Comparison of ENCODE assay signal across 16 cellular contexts in the genomic region with DNA sequence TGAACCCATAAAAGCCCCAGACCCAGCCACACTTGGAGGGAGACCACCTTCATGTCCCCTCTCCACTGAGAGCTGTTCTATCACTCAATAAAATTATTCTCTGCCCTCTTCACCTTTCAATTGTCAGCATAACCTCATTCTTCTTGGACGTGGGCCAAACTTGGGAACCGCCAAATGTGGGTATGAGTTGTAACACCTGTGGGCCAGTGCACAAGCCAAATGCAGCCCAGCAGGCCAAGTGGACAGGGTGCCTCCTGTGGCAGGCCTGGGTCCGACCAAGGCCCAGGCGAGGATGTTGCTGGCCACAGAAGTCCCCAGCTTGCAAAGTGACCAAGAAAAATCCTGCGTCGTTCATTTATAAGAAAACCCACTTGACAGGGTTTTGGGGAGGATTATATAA.
DNase-seq lines count a peak whose midpoint lies in the region; ATAC-seq and TF ChIP-seq lines count a peak whose summit lies in the region.
"Had no signal": no experiment of that assay in that cellular context is flagged by ENCODE, and none has a peak within 500 bp of the region (broad histone marks: within the 10 kb centered on the region; RNA-seq: fewer than 3 reads in every experiment).

No MANE protein-coding gene starts in this region.

- H3K27me3 Mint-ChIP-seq in Calu3 (ENCODE audit: unreplicated experiment) = no peaks in the 10 kb centered on the region
- no peaks in the 10 kb centered on the region for H3K27me3 Mint-ChIP-seq in chondrocyte (ENCODE audit: low read depth)
- H3K27me3 Mint-ChIP-seq in glutamatergic neuron (ENCODE audit: unreplicated experiment) = no peaks in the 10 kb centered on the region
- H3K27me3 Mint-ChIP-seq: CD4-positive, CD25-positive, alpha-beta regulatory T cell had no signal

- CTCF ChIA-PET in Calu3 (lab: Charles Lee) = no interaction called here

- ATAC-seq in upper lobe of right lung = no peak
- ATAC-seq: HepG2 had no signal

- TF ChIP-seq CTCF in Calu3 (IDR thresholded peaks at IDR 0.05; ENCODE audit: unreplicated experiment) = no peak
- TF ChIP-seq CTCF in chondrocyte (IDR thresholded peaks at IDR 0.05) = no peak
- no peak for TF ChIP-seq CTCF in upper lobe of right lung (IDR thresholded peaks at IDR 0.05)
- TF ChIP-seq CTCF in GM13977 (IDR thresholded peaks at IDR 0.05; ENCODE audit: extremely low read depth, insufficient read depth, missing control alignments) = no peak
- TF ChIP-seq CTCF in glutamatergic neuron (IDR thresholded peaks at IDR 0.05; ENCODE audit: partially characterized antibody, unreplicated experiment) = no peak

- H3K36me3 ChIP-seq in upper lobe of right lung = no peaks in the 10 kb centered on the region
- H3K36me3 ChIP-seq: BLaER1, HAP-1 had no signal

- peaks cover 5% of the 10 kb centered on the region for H3K9me3 Mint-ChIP-seq in Calu3 (ENCODE audit: low read depth, unreplicated experiment)
- peaks cover 4% of the 10 kb centered on the region for H3K9me3 Mint-ChIP-seq in chondrocyte (ENCODE audit: low read depth)
- no peaks in the 10 kb centered on the region for H3K9me3 Mint-ChIP-seq in glutamatergic neuron (ENCODE audit: unreplicated experiment)

- no peak overlapping the region for H3K27ac ChIP-seq in upper lobe of right lung
- H3K27ac ChIP-seq: BLaER1 had no signal

- H3K27me3 ChIP-seq in upper lobe of right lung = no peaks in the 10 kb centered on the region
- H3K27me3 ChIP-seq: BLaER1 had no signal

- BruUV-seq in Calu3 (replicated peaks; lab: Mats Ljungman, UMichigan) = no TSS peak

- intact Hi-C loops in Calu3 (cut with micrococcal nuclease; ENCODE audit: unreplicated experiment) (no loop called here), upper lobe of right lung (cut with DNase I) (no loop called here)

- peak; percentile 4 for DNase-seq in NCI-H2196 (lab: John Stamatoyannopoulos, UW; ENCODE audit: unreplicated experiment)
- DNase-seq in NCI-H2196 treated with DMSO at 0.1 percent for 48 hours (lab: John Stamatoyannopoulos, UW; ENCODE audit: unreplicated experiment) = no peak
- DNase-seq in Calu3 = no peak
- DNase-seq in chondrocyte (ENCODE audit: low spot score) = peak; percentile 65
- DNase-seq in upper lobe of right lung = peak; percentile 42
- DNase-seq in GM13977 (ENCODE audit: low spot score) = no peak
- DNase-seq in glutamatergic neuron = no peak
- DNase-seq: 8988T; AML-193; CD4-positive, CD25-positive, alpha-beta regulatory T cell; COR-L47; DND-41; GDM1 had no signal

- peak overlapping the region; percentile 16 for H3K27ac Mint-ChIP-seq in Calu3 (ENCODE audit: unreplicated experiment)
- H3K27ac Mint-ChIP-seq in chondrocyte (ENCODE audit: unreplicated experiment) = no peak overlapping the region
- H3K27ac Mint-ChIP-seq in glutamatergic neuron (ENCODE audit: unreplicated experiment) = no peak overlapping the region
- H3K27ac Mint-ChIP-seq: CD4-positive, CD25-positive, alpha-beta regulatory T cell had no signal

- H3K36me3 Mint-ChIP-seq in Calu3 (ENCODE audit: insufficient read depth, unreplicated experiment) (no peaks in the 10 kb centered on the region), chondrocyte (ENCODE audit: low read depth) (no peaks in the 10 kb centered on the region), glutamatergic neuron (ENCODE audit: unreplicated experiment) (no peaks in the 10 kb centered on the region)
- H3K36me3 Mint-ChIP-seq: CD4-positive, CD25-positive, alpha-beta regulatory T cell had no signal

- H3K4me3 ChIP-seq in upper lobe of right lung = no peak overlapping the region
- H3K4me3 ChIP-seq: BLaER1, HAP-1 had no signal

- H3K4me3 Mint-ChIP-seq in Calu3 (ENCODE audit: low read depth, unreplicated experiment) = no peak overlapping the region
- H3K4me3 Mint-ChIP-seq in chondrocyte (ENCODE audit: unreplicated experiment) = no peak overlapping the region
- H3K4me3 Mint-ChIP-seq in glutamatergic neuron (ENCODE audit: unreplicated experiment) = no peak overlapping the region
- H3K4me3 Mint-ChIP-seq: CD4-positive, CD25-positive, alpha-beta regulatory T cell had no signal

- in situ Hi-C loops in GM13977 (cut with MboI; ENCODE audit: low pct_unique_long_range_greater_than_20kb, low sequenced_read_pairs, unreplicated experiment) = no loop called here

- no peaks in the 10 kb centered on the region for H3K4me1 ChIP-seq in upper lobe of right lung
- H3K4me1 ChIP-seq: BLaER1, HAP-1 had no signal

- peaks cover 52% of the 10 kb centered on the region for H3K4me1 Mint-ChIP-seq in Calu3 (ENCODE audit: low read depth, unreplicated experiment)
- no peaks in the 10 kb centered on the region for H3K4me1 Mint-ChIP-seq in chondrocyte (ENCODE audit: low read depth)
- no peaks in the 10 kb centered on the region for H3K4me1 Mint-ChIP-seq in glutamatergic neuron (ENCODE audit: low read depth, unreplicated experiment)
- H3K4me1 Mint-ChIP-seq: CD4-positive, CD25-positive, alpha-beta regulatory T cell had no signal

- H3K9me3 ChIP-seq in upper lobe of right lung = no peaks in the 10 kb centered on the region
- H3K9me3 ChIP-seq: BLaER1, HAP-1 had no signal

Comparison
In these comparisons a context has a peak if more than half of its experiments do, and no peak if none do; other contexts are left out.
1. DNase-seq: peak in NCI-H2196 (single experiment), chondrocyte (single experiment) and upper lobe of right lung (single experiment); none in NCI-H2196 treated with DMSO at 0.1 percent for 48 hours (single experiment), Calu3 (single experiment), GM13977 (single experiment) and glutamatergic neuron (single experiment).